In the genomic region with DNA sequence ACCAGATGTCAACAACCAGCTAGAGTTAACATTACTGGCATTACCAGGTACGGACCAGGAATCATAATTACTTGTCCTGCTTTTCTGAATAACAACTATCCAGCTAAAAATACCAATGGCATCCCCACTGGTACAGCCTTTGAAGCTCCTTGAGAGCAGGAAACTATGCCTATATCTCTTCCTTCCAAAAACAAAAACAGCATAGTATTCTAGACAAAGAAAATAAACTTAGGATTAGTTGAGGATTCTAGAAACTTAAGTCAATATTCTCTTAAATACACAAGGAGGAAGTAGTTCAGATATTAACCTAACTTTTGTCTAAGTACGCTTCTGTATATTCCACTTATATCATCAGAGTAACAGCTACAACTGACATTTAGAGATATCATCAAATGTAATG, we compare ENCODE assay signal across 9 cellular contexts. TPM values are rescaled to one million over a fixed set of nuclear protein-coding genes. Genes with fewer than 3 reads are reported as not detected.
DNase-seq lines count a peak whose midpoint lies in the region; ATAC-seq and TF ChIP-seq lines count a peak whose summit lies in the region.
"Had no signal": no experiment of that assay in that cellular context is flagged by ENCODE, and none has a peak within 500 bp of the region (broad histone marks: within the 10 kb centered on the region; RNA-seq: fewer than 3 reads in every experiment).

No MANE protein-coding gene starts in this region.

- H3K27me3 Mint-ChIP-seq in neural crest cell (ENCODE audit: low read depth), result no peaks in the 10 kb centered on the region

- peak overlapping the region; percentile 55 for H3K27ac Mint-ChIP-seq in neural crest cell (ENCODE audit: unreplicated experiment)

- peak; percentile 17 for DNase-seq in EH (ENCODE audit: low read depth)
- peak; percentile 35 for DNase-seq in dermis blood vessel endothelial cell
- DNase-seq in neural crest cell (ENCODE audit: low read depth, low spot score), result no peak
- DNase-seq in ureter (ENCODE audit: low spot score), result no peak
- no peak for DNase-seq in NOMO-1 treated with DMSO at 0.1 percent for 48 hours (lab: John Stamatoyannopoulos, UW; ENCODE audit: unreplicated experiment)
- DNase-seq in HK-2 (ENCODE audit: unreplicated experiment), result no peak
- DNase-seq: stimulated activated CD4-positive, alpha-beta T cell treated with anti-CD3 and anti-CD28 coated beads, Interleukin-4, amount 100 ng/mL, for 4 hours had no signal

- peaks cover 37% of the 10 kb centered on the region for H3K4me1 ChIP-seq in OCI-LY1 (ENCODE audit: insufficient read depth, low read length, severe bottlenecking)

- 0 out of 2 replicates have a peak, but pooled peaks cover 3% of the 10 kb centered on the region for H3F3A ChIP-seq in OCI-LY1 (ENCODE audit: insufficient read depth, low read length)

- peak overlapping the region; percentile 93; the same call in 1 of the 2 replicates for H3K9ac ChIP-seq in OCI-LY1 (ENCODE audit: low read length)

- no peak overlapping the region for H3K27ac ChIP-seq in OCI-LY1 (ENCODE audit: low read depth, low read length, poor library complexity, severe bottlenecking)

- peaks cover 92% of the 10 kb centered on the region for H3K79me2 ChIP-seq in OCI-LY1 (ENCODE audit: insufficient read depth, low read length)

- H3K4me2 ChIP-seq in OCI-LY1 (ENCODE audit: low read length), result peak overlapping the region; percentile 92

- no peak overlapping the region for H3K4me3 Mint-ChIP-seq in neural crest cell

- no peaks in the 10 kb centered on the region for H3K9me2 ChIP-seq in OCI-LY1 (ENCODE audit: low read depth, low read length)

- no peaks in the 10 kb centered on the region for H3K9me3 Mint-ChIP-seq in neural crest cell

- TF ChIP-seq CTCF in OCI-LY1 (IDR thresholded peaks at IDR 0.05; ENCODE audit: low read length), result no peak
- TF ChIP-seq CTCF in neural crest cell (conservative IDR thresholded peaks at IDR 0.05), result no peak

- H3K4me3 ChIP-seq in OCI-LY1 (ENCODE audit: low read depth, low read length, poor library complexity, severe bottlenecking), result peak overlapping the region; percentile 82

- H3K36me3 Mint-ChIP-seq in neural crest cell (ENCODE audit: low read depth), result peaks cover 20% of the 10 kb centered on the region

- peaks cover 44% of the 10 kb centered on the region for H3K4me1 Mint-ChIP-seq in neural crest cell

- peaks cover 59% of the 10 kb centered on the region for H3K36me3 ChIP-seq in OCI-LY1 (ENCODE audit: insufficient read depth, low read length)

- no peaks in the 10 kb centered on the region for H3K27me3 ChIP-seq in OCI-LY1 (ENCODE audit: insufficient read depth, low read length)

- H4K20me1 ChIP-seq in OCI-LY1 (ENCODE audit: insufficient read depth, low read length), result 0 out of 2 replicates have a peak, but pooled peaks cover 5% of the 10 kb centered on the region

- ATAC-seq in GM21786 (IDR thresholded peaks at IDR 0.05; ENCODE audit: unreplicated experiment), result no peak

- H3K9me3 ChIP-seq in OCI-LY1 (ENCODE audit: low read length), result no peaks in the 10 kb centered on the region

- H2AFZ ChIP-seq in OCI-LY1 (ENCODE audit: low read length), result no peak overlapping the region

RNA-seq across cellular contexts. Expression of a gene that starts 3.0 kb away (rescaled TPM):
- total RNA-seq in dermis blood vessel endothelial cell (106 and 151 TPM in 2 replicates), neural crest cell (318 and 328 TPM in 2 replicates), ureter (223 TPM)

RNA-seq across cellular contexts. Expression of a gene that starts 28.8 kb away (rescaled TPM):
- total RNA-seq in dermis blood vessel endothelial cell, result 330 and 360 TPM in 2 replicates
- total RNA-seq in neural crest cell, result 17.3 and 23.2 TPM in 2 replicates
- 31.4 TPM for total RNA-seq in ureter

Comparison
In these comparisons a context has a peak if more than half of its experiments do, and no peak if none do; other contexts are left out.
1. DNase-seq: peak in EH (single experiment) and dermis blood vessel endothelial cell (single experiment); none in neural crest cell (single experiment), ureter (single experiment), NOMO-1 treated with DMSO at 0.1 percent for 48 hours (single experiment) and HK-2 (single experiment).
2. RNA of a gene that starts 28.8 kb away (total RNA-seq): 330 to 360 TPM in dermis blood vessel endothelial cell; 31.4 TPM in ureter (single experiment) and 17.3 to 23.2 TPM in neural crest cell; every median in the first group is over 10 times any median in the second.